ENCODE assay signal across 13 cellular contexts in the genomic region with DNA sequence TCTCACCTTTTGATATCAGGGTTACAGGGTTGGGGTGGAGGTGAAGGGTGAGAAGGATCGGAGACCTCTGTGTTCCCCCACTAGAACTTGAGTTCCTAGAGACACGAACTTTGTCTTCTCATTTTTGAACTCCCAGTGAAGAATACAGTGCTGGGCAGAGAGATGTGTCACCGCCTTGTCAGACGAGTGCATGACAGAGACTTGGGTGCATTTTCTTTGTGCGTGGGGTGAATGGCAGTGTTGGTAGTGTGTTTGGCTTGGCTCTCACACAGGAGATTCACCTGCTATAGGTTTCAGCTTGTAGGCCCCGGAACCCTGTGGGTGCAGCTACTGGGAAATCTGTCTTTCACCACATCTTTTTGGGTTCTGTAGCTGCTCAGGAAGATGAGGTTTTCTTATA. TPM values are rescaled to one million over a fixed set of nuclear protein-coding genes. Genes with fewer than 3 reads are reported as not detected.
DNase-seq lines count a peak whose midpoint lies in the region; ATAC-seq, FAIRE-seq and TF ChIP-seq lines count a peak whose summit lies in the region.
"Had no signal": no experiment of that assay in that cellular context is flagged by ENCODE, and none has a peak within 500 bp of the region (broad histone marks: within the 10 kb centered on the region; RNA-seq: fewer than 3 reads in every experiment).

No MANE protein-coding gene starts in this region.

- H3K27ac ChIP-seq in HepG2 (ENCODE audit: extremely low read length, insufficient read depth, low read length), result no peak overlapping the region
- H3K27ac ChIP-seq: GM23248, vagina had no signal

- no peak overlapping the region for H3K4me2 ChIP-seq in HepG2 (ENCODE audit: low read depth, low read length)

- H3K27me3 Mint-ChIP-seq in activated T-helper 17 cell treated with anti-CD3 and anti-CD28 coated beads, Interleukin-2, amount 50 U/mL, for 72 hours, result no peaks in the 10 kb centered on the region
- H3K27me3 Mint-ChIP-seq in naive thymus-derived CD8-positive, alpha-beta T cell, result no peaks in the 10 kb centered on the region
- no peaks in the 10 kb centered on the region for H3K27me3 Mint-ChIP-seq in stimulated activated naive B cell treated with anti-CD40 and anti-IgM and Interleukin-4, amounts not matched to agents 10 μg/mL and 1 μg/mL and 100 μg/mL, for 72 hours

- no peaks in the 10 kb centered on the region for H3K36me3 ChIP-seq in HepG2 (replicated peaks in 1 of 2; ENCODE audit: control insufficient read depth in 1 of 2, insufficient read depth in 2 of 2, low read length in 2 of 2)
- H3K36me3 ChIP-seq: vagina had no signal

- CTCF ChIA-PET in HepG2 (lab: Yijun Ruan, JAX; ENCODE audit: low intra/inter-chr PET ratio, low total read pairs), result no interaction called here

- TF ChIP-seq POLR2A in HepG2 (IDR thresholded peaks at IDR 0.05; ENCODE audit: insufficient read depth in 1 of 2, low read depth in 2 of 2, low read length in 2 of 2), result no peak

- peak overlapping the region; percentile 74 for H3K4me3 Mint-ChIP-seq in activated T-helper 17 cell treated with anti-CD3 and anti-CD28 coated beads, Interleukin-2, amount 50 U/mL, for 72 hours
- peak overlapping the region; percentile 45 to 90 (median 75) for H3K4me3 Mint-ChIP-seq in naive thymus-derived CD8-positive, alpha-beta T cell
- no peak overlapping the region for H3K4me3 Mint-ChIP-seq in stimulated activated naive B cell treated with anti-CD40 and anti-IgM and Interleukin-4, amounts not matched to agents 10 μg/mL and 1 μg/mL and 100 μg/mL, for 72 hours

- peaks cover 1 to 7% of the 10 kb centered on the region in 2 experiments; a peak in 3 of 5 replicates for H3K27me3 ChIP-seq in HepG2 (ENCODE audit: control insufficient read depth in 1 of 2, insufficient read depth in 2 of 2, low read length in 2 of 2)
- H3K27me3 ChIP-seq: vagina had no signal

- no peaks in the 10 kb centered on the region for H3K36me3 Mint-ChIP-seq in activated T-helper 17 cell treated with anti-CD3 and anti-CD28 coated beads, Interleukin-2, amount 50 U/mL, for 72 hours (ENCODE audit: low read depth)
- no peaks in the 10 kb centered on the region for H3K36me3 Mint-ChIP-seq in naive thymus-derived CD8-positive, alpha-beta T cell
- no peaks in the 10 kb centered on the region for H3K36me3 Mint-ChIP-seq in stimulated activated naive B cell treated with anti-CD40 and anti-IgM and Interleukin-4, amounts not matched to agents 10 μg/mL and 1 μg/mL and 100 μg/mL, for 72 hours

- ATAC-seq in activated T-helper 17 cell treated with anti-CD3 and anti-CD28 coated beads, Interleukin-2, amount 50 U/mL, for 72 hours (replicated peaks), result peak; percentile 71
- peak; percentile 23 to 28 for ATAC-seq in naive thymus-derived CD8-positive, alpha-beta T cell
- ATAC-seq in stimulated activated naive B cell treated with anti-CD40 and anti-IgM and Interleukin-4, amounts not matched to agents 10 μg/mL and 1 μg/mL and 100 μg/mL, for 72 hours (replicated peaks), result no peak
- no peak for ATAC-seq in GM19455 (IDR thresholded peaks at IDR 0.05; ENCODE audit: unreplicated experiment)
- no peak for ATAC-seq in HG02678 (IDR thresholded peaks at IDR 0.05; ENCODE audit: unreplicated experiment)
- no peak for ATAC-seq in HepG2

- no peak overlapping the region for H3K4me3 ChIP-seq in HepG2 (replicated peaks in 1 of 3; ENCODE audit: insufficient read depth in 1 of 3, low read depth in 2 of 3, low read length in 3 of 3)
- H3K4me3 ChIP-seq: GM23248, vagina had no signal

- H3K27ac Mint-ChIP-seq in activated T-helper 17 cell treated with anti-CD3 and anti-CD28 coated beads, Interleukin-2, amount 50 U/mL, for 72 hours, result peak overlapping the region; percentile 91
- peak overlapping the region; percentile 95 to 100 (median 100) for H3K27ac Mint-ChIP-seq in naive thymus-derived CD8-positive, alpha-beta T cell
- H3K27ac Mint-ChIP-seq in stimulated activated naive B cell treated with anti-CD40 and anti-IgM and Interleukin-4, amounts not matched to agents 10 μg/mL and 1 μg/mL and 100 μg/mL, for 72 hours, result peak overlapping the region; percentile 67

- in situ Hi-C loops in HepG2 (cut with HindIII; ENCODE audit: extremely low pct_ligation_motif_present, low pct_unique_long_range_greater_than_20kb), result no loop called here

- H3K9me3 Mint-ChIP-seq in activated T-helper 17 cell treated with anti-CD3 and anti-CD28 coated beads, Interleukin-2, amount 50 U/mL, for 72 hours, result no peaks in the 10 kb centered on the region
- H3K9me3 Mint-ChIP-seq in naive thymus-derived CD8-positive, alpha-beta T cell, result no peaks in the 10 kb centered on the region
- H3K9me3 Mint-ChIP-seq in stimulated activated naive B cell treated with anti-CD40 and anti-IgM and Interleukin-4, amounts not matched to agents 10 μg/mL and 1 μg/mL and 100 μg/mL, for 72 hours, result no peaks in the 10 kb centered on the region

- no TSS peak for BruUV-seq in HepG2 (replicated peaks; lab: Mats Ljungman, UMichigan)

- TF ChIP-seq RAD21 in HepG2 (CRISPR knock-in tag; IDR thresholded peaks at IDR 0.05), result no peak

- H3K4me1 ChIP-seq in HepG2 (ENCODE audit: insufficient read depth, low read length), result peaks cover 9% of the 10 kb centered on the region

- H3K4me1 Mint-ChIP-seq in activated T-helper 17 cell treated with anti-CD3 and anti-CD28 coated beads, Interleukin-2, amount 50 U/mL, for 72 hours, result peaks cover 69% of the 10 kb centered on the region
- peaks cover 40 to 99% (median 94%) of the 10 kb centered on the region in 4 donors for H3K4me1 Mint-ChIP-seq in naive thymus-derived CD8-positive, alpha-beta T cell
- H3K4me1 Mint-ChIP-seq in stimulated activated naive B cell treated with anti-CD40 and anti-IgM and Interleukin-4, amounts not matched to agents 10 μg/mL and 1 μg/mL and 100 μg/mL, for 72 hours, result peaks cover 62 to 87% of the 10 kb centered on the region in 2 donors

- H4K20me1 ChIP-seq in HepG2 (ENCODE audit: insufficient read depth, low read length), result no peaks in the 10 kb centered on the region

- intact Hi-C loops in HepG2 (cut with micrococcal nuclease; ENCODE audit: unreplicated experiment), result no loop called here

- no peak for TF ChIP-seq CTCF in HepG2 (CRISPR knock-in tag; IDR thresholded peaks at IDR 0.05)

- 52% methylated on average over 6 of the region's 6 CpGs for WGBS in HepG2 (ENCODE audit: low lambda C conversion rate)

- no peaks in the 10 kb centered on the region for H3K9me3 ChIP-seq in HepG2 (ENCODE audit: low read length)
- H3K9me3 ChIP-seq: vagina had no signal

- POLR2A ChIA-PET in naive thymus-derived CD8-positive, alpha-beta T cell (lab: Charles Lee), result interaction anchor here (0.6 to 31.1 kb wide), 12 partner anchors 8 to 296 kb away, joined by 3 to 2269 read pairs (median 9); a partner anchor contains a TSS
- POLR2A ChIA-PET in HepG2 (lab: Yijun Ruan, JAX), result no interaction called here

- H3K9ac ChIP-seq in HepG2 (ENCODE audit: insufficient read depth, low read depth, low read length), result no peak overlapping the region
- H3K9ac ChIP-seq: GM23248 had no signal

- peak; percentile 49 to 64 for DNase-seq in activated CD4-positive, alpha-beta T cell treated with anti-CD3 and anti-CD28 coated beads for 24 hours (ENCODE audit: low read depth in 2 of 2)
- peak; percentile 30 to 85 (median 71) for DNase-seq in naive thymus-derived CD8-positive, alpha-beta T cell
- no peak for DNase-seq in stimulated activated naive B cell treated with anti-CD40 and anti-IgM and Interleukin-4, amounts not matched to agents 10 μg/mL and 1 μg/mL and 100 μg/mL, for 72 hours
- DNase-seq in cortex of kidney (lab: John Stamatoyannopoulos, UW) (no peak), HepG2 (ENCODE audit: low spot score) (no peak)
- DNase-seq: dermis blood vessel endothelial cell; foreskin melanocyte; GM23248; NK-92 treated with Interleukin-12 subunit alpha and Interleukin-12 subunit beta, amount 100 ng/mL, for 24 hours had no signal

- no peak for TF ChIP-seq EP300 in HepG2 (IDR thresholded peaks at IDR 0.05; ENCODE audit: low read depth in 2 of 2, low read length in 2 of 2)
- no peak for TF ChIP-seq EP300 in HepG2 (CRISPR knock-in tag; IDR thresholded peaks at IDR 0.05; ENCODE audit: borderline replicate concordance)

- no peak overlapping the region for H2AFZ ChIP-seq in HepG2 (ENCODE audit: low read length)
- H2AFZ ChIP-seq: GM23248 had no signal

- no peaks in the 10 kb centered on the region for H3K79me2 ChIP-seq in HepG2 (ENCODE audit: insufficient read depth, low read length)

- FAIRE-seq in HepG2 (lab: Jason Lieb, UNC), result no peak

RNA-seq across cellular contexts. Expression of a gene that starts 40.0 kb away (rescaled TPM):
- total RNA-seq in activated T-helper 17 cell treated with anti-CD3 and anti-CD28 coated beads, Interleukin-2, amount 50 U/mL, for 72 hours, result 100 to 1,000 TPM; 140 to 304 TPM
- total RNA-seq in naive thymus-derived CD8-positive, alpha-beta T cell, result 100 to 1,000 TPM; 571 to 574 TPM
- polyA plus RNA-seq in naive thymus-derived CD8-positive, alpha-beta T cell, result 1,000 to 10,000 TPM in 2 of 3 donors, 100 to 1,000 TPM in 1; 897 to 2,008 (median 1,531) TPM
- 0.04 TPM in 1 of 2 replicates, not detected in the other for total RNA-seq in HepG2 (2016; rRNA removed; fragmentation: Illumina TruSeq; extraction: Trizol)
- total RNA-seq in HepG2 (2016; cell fraction: cytosol; rRNA removed; fragmentation: Illumina TruSeq; extraction: Trizol; ENCODE audit: low read depth), result not detected in 2 replicates
- 0.09 TPM in 1 of 2 replicates, not detected in the other for total RNA-seq in HepG2 (2016; cell fraction: insoluble cytoplasmic fraction; rRNA removed; fragmentation: Illumina TruSeq; extraction: Trizol)
- not detected in 2 replicates for total RNA-seq in HepG2 (2016; cell fraction: membrane; rRNA removed; fragmentation: Illumina TruSeq; extraction: Trizol)
- total RNA-seq in HepG2 (2016; cell fraction: nucleus; rRNA removed; fragmentation: Illumina TruSeq; extraction: Trizol), result not detected in 2 replicates
- 0.53 and 0.55 TPM in 2 replicates for polyA plus RNA-seq in HepG2 (2011; rRNA removed)
- 0.59 and 0.70 TPM in 2 replicates for polyA plus RNA-seq in HepG2 (2011; cell fraction: cytosol; rRNA removed)
- 0.31 and 1.1 TPM in 2 replicates for polyA plus RNA-seq in HepG2 (2011; cell fraction: nucleus; rRNA removed)
- polyA plus RNA-seq in HepG2 (2012), result 1.1 and 1.5 TPM in 2 replicates
- not detected in 2 replicates for polyA plus RNA-seq in HepG2 (2016; cell fraction: cytosol; fragmentation: Illumina TruSeq; extraction: Trizol; ENCODE audit: low read depth)
- polyA plus RNA-seq in HepG2 (2016; cell fraction: insoluble cytoplasmic fraction; fragmentation: Illumina TruSeq; extraction: Trizol; ENCODE audit: low read depth), result not detected in 2 replicates
- not detected in 2 replicates for polyA plus RNA-seq in HepG2 (2016; cell fraction: membrane; fragmentation: Illumina TruSeq; extraction: Trizol; ENCODE audit: low read depth)
- polyA plus RNA-seq in HepG2 (2016; cell fraction: nucleus; fragmentation: Illumina TruSeq; extraction: Trizol; ENCODE audit: insufficient read depth, low read depth), result not detected in 2 replicates
- 1.4 and 3.5 TPM in 2 replicates for polyA minus RNA-seq in HepG2 (2011; rRNA and poly(A)+ RNA removed; ENCODE audit: low replicate concordance)
- 0.40 TPM in 1 of 2 replicates, not detected in the other for polyA minus RNA-seq in HepG2 (2011; cell fraction: cytosol; rRNA and poly(A)+ RNA removed)
- polyA minus RNA-seq in HepG2 (2011; cell fraction: nucleus; rRNA and poly(A)+ RNA removed), result 0.37 TPM in 1 of 2 replicates, not detected in the other
- total RNA-seq: GM23248, vagina had no signal

RNA-seq across cellular contexts. Expression of a gene that starts 42.3 kb away (rescaled TPM):
- 10 to 100 TPM; 82.1 to 85.5 TPM for total RNA-seq in activated T-helper 17 cell treated with anti-CD3 and anti-CD28 coated beads, Interleukin-2, amount 50 U/mL, for 72 hours
- total RNA-seq in naive thymus-derived CD8-positive, alpha-beta T cell, result 100 to 1,000 TPM in 1 of 2 experiments, 10 to 100 TPM in 1; 97.5 to 108 TPM
- 100 to 1,000 TPM; 195 to 229 (median 220) TPM for polyA plus RNA-seq in naive thymus-derived CD8-positive, alpha-beta T cell
- total RNA-seq in HepG2 (2016; rRNA removed; fragmentation: Illumina TruSeq; extraction: Trizol), result 127 and 168 TPM in 2 replicates
- total RNA-seq in HepG2 (2016; cell fraction: cytosol; rRNA removed; fragmentation: Illumina TruSeq; extraction: Trizol; ENCODE audit: low read depth), result 29.3 and 32.5 TPM in 2 replicates
- total RNA-seq in HepG2 (2016; cell fraction: insoluble cytoplasmic fraction; rRNA removed; fragmentation: Illumina TruSeq; extraction: Trizol), result 131 and 158 TPM in 2 replicates
- total RNA-seq in HepG2 (2016; cell fraction: membrane; rRNA removed; fragmentation: Illumina TruSeq; extraction: Trizol), result 43.0 and 52.4 TPM in 2 replicates
- total RNA-seq in HepG2 (2016; cell fraction: nucleus; rRNA removed; fragmentation: Illumina TruSeq; extraction: Trizol), result 127 and 130 TPM in 2 replicates
- 34.6 and 43.5 TPM in 2 replicates for polyA plus RNA-seq in HepG2 (2011; rRNA removed)
- polyA plus RNA-seq in HepG2 (2011; cell fraction: cytosol; rRNA removed), result 18.5 and 25.3 TPM in 2 replicates
- 28.3 and 35.1 TPM in 2 replicates for polyA plus RNA-seq in HepG2 (2011; cell fraction: nucleus; rRNA removed)
- polyA plus RNA-seq in HepG2 (2012), result 73.1 and 98.6 TPM in 2 replicates
- 23.9 and 24.7 TPM in 2 replicates for polyA plus RNA-seq in HepG2 (2016; cell fraction: cytosol; fragmentation: Illumina TruSeq; extraction: Trizol; ENCODE audit: low read depth)
- 212 and 228 TPM in 2 replicates for polyA plus RNA-seq in HepG2 (2016; cell fraction: insoluble cytoplasmic fraction; fragmentation: Illumina TruSeq; extraction: Trizol; ENCODE audit: low read depth)
- polyA plus RNA-seq in HepG2 (2016; cell fraction: membrane; fragmentation: Illumina TruSeq; extraction: Trizol; ENCODE audit: low read depth), result 29.4 and 33.5 TPM in 2 replicates
- polyA plus RNA-seq in HepG2 (2016; cell fraction: nucleus; fragmentation: Illumina TruSeq; extraction: Trizol; ENCODE audit: insufficient read depth, low read depth), result 131 and 136 TPM in 2 replicates
- 17.7 and 44.6 TPM in 2 replicates for polyA minus RNA-seq in HepG2 (2011; rRNA and poly(A)+ RNA removed; ENCODE audit: low replicate concordance)
- polyA minus RNA-seq in HepG2 (2011; cell fraction: cytosol; rRNA and poly(A)+ RNA removed), result 18.0 and 20.6 TPM in 2 replicates
- 170 and 179 TPM in 2 replicates for polyA minus RNA-seq in HepG2 (2011; cell fraction: nucleus; rRNA and poly(A)+ RNA removed)

RNA-seq across cellular contexts. Expression of a gene that starts 59.7 kb away (rescaled TPM):
- not detected for total RNA-seq in activated T-helper 17 cell treated with anti-CD3 and anti-CD28 coated beads, Interleukin-2, amount 50 U/mL, for 72 hours
- not detected for total RNA-seq in naive thymus-derived CD8-positive, alpha-beta T cell
- under 1 TPM in 1 of 3 donors, not detected in 2; 0.09 TPM for polyA plus RNA-seq in naive thymus-derived CD8-positive, alpha-beta T cell
- total RNA-seq in HepG2 (2016; rRNA removed; fragmentation: Illumina TruSeq; extraction: Trizol), result not detected in 2 replicates
- not detected in 2 replicates for total RNA-seq in HepG2 (2016; cell fraction: cytosol; rRNA removed; fragmentation: Illumina TruSeq; extraction: Trizol; ENCODE audit: low read depth)
- total RNA-seq in HepG2 (2016; cell fraction: insoluble cytoplasmic fraction; rRNA removed; fragmentation: Illumina TruSeq; extraction: Trizol), result not detected in 2 replicates
- not detected in 2 replicates for total RNA-seq in HepG2 (2016; cell fraction: membrane; rRNA removed; fragmentation: Illumina TruSeq; extraction: Trizol)
- total RNA-seq in HepG2 (2016; cell fraction: nucleus; rRNA removed; fragmentation: Illumina TruSeq; extraction: Trizol), result not detected in 2 replicates
- polyA plus RNA-seq in HepG2 (2011; rRNA removed), result not detected in 2 replicates
- not detected in 2 replicates for polyA plus RNA-seq in HepG2 (2011; cell fraction: cytosol; rRNA removed)
- polyA plus RNA-seq in HepG2 (2011; cell fraction: nucleus; rRNA removed), result not detected in 2 replicates
- polyA plus RNA-seq in HepG2 (2012), result not detected in 2 replicates
- polyA plus RNA-seq in HepG2 (2016; cell fraction: cytosol; fragmentation: Illumina TruSeq; extraction: Trizol; ENCODE audit: low read depth), result not detected in 2 replicates
- not detected in 2 replicates for polyA plus RNA-seq in HepG2 (2016; cell fraction: insoluble cytoplasmic fraction; fragmentation: Illumina TruSeq; extraction: Trizol; ENCODE audit: low read depth)
- polyA plus RNA-seq in HepG2 (2016; cell fraction: membrane; fragmentation: Illumina TruSeq; extraction: Trizol; ENCODE audit: low read depth), result not detected in 2 replicates
- polyA plus RNA-seq in HepG2 (2016; cell fraction: nucleus; fragmentation: Illumina TruSeq; extraction: Trizol; ENCODE audit: insufficient read depth, low read depth), result not detected in 2 replicates
- polyA minus RNA-seq in HepG2 (2011; rRNA and poly(A)+ RNA removed; ENCODE audit: low replicate concordance), result not detected in 2 replicates
- not detected in 2 replicates for polyA minus RNA-seq in HepG2 (2011; cell fraction: cytosol; rRNA and poly(A)+ RNA removed)
- polyA minus RNA-seq in HepG2 (2011; cell fraction: nucleus; rRNA and poly(A)+ RNA removed), result not detected in 2 replicates
- total RNA-seq: GM23248, vagina had no signal
- polyA plus RNA-seq: GM23248 had no signal

Comparison
In these comparisons a context has a peak if more than half of its experiments do, and no peak if none do; other contexts are left out.
1. DNase-seq: peak in activated CD4-positive, alpha-beta T cell treated with anti-CD3 and anti-CD28 coated beads for 24 hours (2 of 2) and naive thymus-derived CD8-positive, alpha-beta T cell (10 of 10); none in stimulated activated naive B cell treated with anti-CD40 and anti-IgM and Interleukin-4, amounts not matched to agents 10 μg/mL and 1 μg/mL and 100 μg/mL, for 72 hours (single experiment), cortex of kidney (single experiment) and HepG2 (single experiment).
2. ATAC-seq: peak in activated T-helper 17 cell treated with anti-CD3 and anti-CD28 coated beads, Interleukin-2, amount 50 U/mL, for 72 hours (single experiment) and naive thymus-derived CD8-positive, alpha-beta T cell (2 of 2); none in stimulated activated naive B cell treated with anti-CD40 and anti-IgM and Interleukin-4, amounts not matched to agents 10 μg/mL and 1 μg/mL and 100 μg/mL, for 72 hours (0 of 2), GM19455 (single experiment), HG02678 (single experiment) and HepG2 (single experiment).
3. H3K4me3 Mint-ChIP-seq: peak in activated T-helper 17 cell treated with anti-CD3 and anti-CD28 coated beads, Interleukin-2, amount 50 U/mL, for 72 hours (single experiment) and naive thymus-derived CD8-positive, alpha-beta T cell (10 of 10); none in stimulated activated naive B cell treated with anti-CD40 and anti-IgM and Interleukin-4, amounts not matched to agents 10 μg/mL and 1 μg/mL and 100 μg/mL, for 72 hours (0 of 2).
4. RNA of a gene that starts 40.0 kb away (total RNA-seq): 571 to 574 TPM in naive thymus-derived CD8-positive, alpha-beta T cell and 140 to 304 TPM in activated T-helper 17 cell treated with anti-CD3 and anti-CD28 coated beads, Interleukin-2, amount 50 U/mL, for 72 hours; 0.04 to 0.09 TPM in HepG2; every median in the first group is over 100 times any median in the second.
5. Peak in every context shown above with its lines, with median percentiles within 50 percentile points of each other: H3K27ac Mint-ChIP-seq.